Comparison of ENCODE assay signal across 19 cellular contexts in the genomic region with DNA sequence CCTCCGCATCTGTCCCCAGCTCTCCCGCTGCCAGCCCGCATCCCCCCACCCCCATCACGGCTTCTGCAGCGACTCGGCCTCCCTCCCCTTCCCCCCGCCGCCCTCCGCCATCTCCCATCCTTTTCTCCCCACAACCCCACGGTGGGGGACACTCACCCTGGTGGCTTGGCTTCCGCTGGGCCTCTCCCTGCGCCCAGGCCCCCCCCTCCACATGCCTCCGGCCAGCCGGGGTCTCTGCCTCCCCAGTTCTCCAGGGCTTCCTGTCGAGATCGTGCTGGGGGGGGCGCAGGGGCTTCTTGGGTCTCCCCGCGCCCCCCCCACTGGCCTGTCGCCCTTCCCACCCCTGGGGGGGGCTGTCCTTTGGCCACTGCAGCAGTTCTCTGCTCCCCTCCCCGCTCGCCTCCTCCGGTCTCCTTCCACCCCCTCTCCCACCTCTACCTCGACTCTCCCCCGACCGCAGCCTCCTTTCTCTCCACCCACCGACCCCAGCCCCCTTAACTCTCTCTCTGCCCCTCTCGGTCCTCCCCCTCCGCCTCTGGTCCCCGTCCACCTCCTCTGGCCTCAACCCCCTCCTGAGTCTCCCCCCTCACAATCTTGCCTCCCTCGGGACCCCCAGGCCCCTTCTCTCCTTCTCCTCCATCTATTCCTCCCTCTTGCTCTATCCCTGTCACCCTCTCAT. TPM values are rescaled to one million over a fixed set of nuclear protein-coding genes. Genes with fewer than 3 reads are reported as not detected.
DNase-seq lines count a peak whose midpoint lies in the region; ATAC-seq and TF ChIP-seq lines count a peak whose summit lies in the region.
"Had no signal": no experiment of that assay in that cellular context is flagged by ENCODE, and none has a peak within 500 bp of the region (broad histone marks: within the 10 kb centered on the region; RNA-seq: fewer than 3 reads in every experiment).

No MANE protein-coding gene starts in this region.

- H3K4me1 ChIP-seq in NT2/D1 (ENCODE audit: insufficient read depth, insufficient read length) = peaks cover 16% of the 10 kb centered on the region
- no peaks in the 10 kb centered on the region for H3K4me1 ChIP-seq in lower lobe of right lung
- H3K4me1 ChIP-seq in spleen = peaks cover 0 to 5% (median 4%) of the 10 kb centered on the region in 6 donors
- peaks cover 0 to 10% (median 4%) of the 10 kb centered on the region in 4 donors for H3K4me1 ChIP-seq in sigmoid colon

- no peak for TF ChIP-seq EP300 in sigmoid colon (IDR thresholded peaks at IDR 0.05)

- ATAC-seq in lower lobe of right lung = no peak
- ATAC-seq: left lung; naive thymus-derived CD4-positive, alpha-beta T cell had no signal

- H3K4me3 ChIP-seq in NT2/D1 (ENCODE audit: insufficient read length, low read depth) (peak overlapping the region; percentile 51), lower lobe of right lung (peak overlapping the region; percentile 27), spleen (no peak overlapping the region), brain microvascular endothelial cell (ENCODE audit: low read depth, low read length) (no peak overlapping the region), sigmoid colon (peak overlapping the region in 2 of 4 donors; percentile 11 to 19)

- H3K36me3 ChIP-seq in NT2/D1 (ENCODE audit: insufficient read depth, insufficient read length, low read length) (peaks cover 11% of the 10 kb centered on the region), lower lobe of right lung (no peaks in the 10 kb centered on the region), spleen (no peaks in the 10 kb centered on the region), brain microvascular endothelial cell (replicated peaks) (no peaks in the 10 kb centered on the region), sigmoid colon (no peaks in the 10 kb centered on the region)
- H3K36me3 ChIP-seq: left lung had no signal

- intact Hi-C loops in lower lobe of right lung (cut with DNase I) = no loop called here
- intact Hi-C loops in spleen (cut with DNase I; ENCODE audit: low total_unique reads) = no loop called here
- intact Hi-C loops in sigmoid colon (cut with DNase I) = no loop called here

- peaks cover 9% of the 10 kb centered on the region for H3K27me3 ChIP-seq in NT2/D1 (ENCODE audit: insufficient read depth, insufficient read length)
- H3K27me3 ChIP-seq in lower lobe of right lung (ENCODE audit: low read depth) = peaks cover 54% of the 10 kb centered on the region
- H3K27me3 ChIP-seq in spleen (replicated peaks in 1 of 7) = peaks cover 0 to 89% (median 25%) of the 10 kb centered on the region in 7 donors
- peaks cover 25% of the 10 kb centered on the region for H3K27me3 ChIP-seq in brain microvascular endothelial cell (replicated peaks)
- peaks cover 10 to 77% (median 49%) of the 10 kb centered on the region in 3 donors for H3K27me3 ChIP-seq in sigmoid colon

- TF ChIP-seq POLR2A in spleen (IDR thresholded peaks at IDR 0.05) = no peak
- TF ChIP-seq POLR2A in sigmoid colon (IDR thresholded peaks at IDR 0.05) = no peak

- H3K9me3 ChIP-seq in NT2/D1 (ENCODE audit: insufficient read depth, low read length) (no peaks in the 10 kb centered on the region), lower lobe of right lung (no peaks in the 10 kb centered on the region), spleen (no peaks in the 10 kb centered on the region), sigmoid colon (no peaks in the 10 kb centered on the region)
- H3K9me3 ChIP-seq: left lung had no signal

- peak overlapping the region; percentile 72 for H3K9ac ChIP-seq in NT2/D1 (ENCODE audit: insufficient read length, low read depth)

- in situ Hi-C loops in brain microvascular endothelial cell (cut with HindIII; ENCODE audit: low pct_ligation_motif_present, low sequenced_read_pairs) = no loop called here

- 12 to 29% (median 14%) methylated on average over 25 to 31 of the region's 31 CpGs for WGBS in spleen, 5 donors
- WGBS in sigmoid colon, 2 donors = 10 to 14% methylated on average over 31 of the region's 31 CpGs

- H3K27ac ChIP-seq in lower lobe of right lung (no peak overlapping the region), temporal lobe (ENCODE audit: low read depth, low read length) (peak overlapping the region; percentile 96), spleen (no peak overlapping the region), brain microvascular endothelial cell (no peak overlapping the region), sigmoid colon (no peak overlapping the region)
- H3K27ac ChIP-seq: C4-2B, epithelial cell of prostate, left lung had no signal

- DNase-seq in NT2/D1 (ENCODE audit: low read depth, low spot score) = no peak
- DNase-seq in ecto neural progenitor cell (ENCODE audit: low spot score) = peak; percentile 51
- no peak for DNase-seq in lower lobe of right lung
- DNase-seq in spleen = no peak
- no peak for DNase-seq in brain microvascular endothelial cell
- DNase-seq in SHP77 (lab: John Stamatoyannopoulos, UW) = no peak
- no peak for DNase-seq in sigmoid colon
- DNase-seq: activated CD4-positive, alpha-beta T cell treated with anti-CD3 and anti-CD28 coated beads for 4 hours; DMS53; KG1; left lung; naive thymus-derived CD4-positive, alpha-beta T cell; NCI-H1105 treated with DMSO at 0.1 percent for 48 hours; NK-92 treated with Interleukin-12 subunit alpha and Interleukin-12 subunit beta, amount 100 ng/mL, for 24 hours; stimulated activated naive CD4-positive, alpha-beta T cell; T-helper 9 cell had no signal

- TF ChIP-seq CTCF in lower lobe of right lung (IDR thresholded peaks at IDR 0.05) (no peak), spleen (IDR thresholded peaks at IDR 0.05 in 8 of 11, conservative IDR thresholded peaks at IDR 0.05 in 3 of 11) (no peak), brain microvascular endothelial cell (IDR thresholded peaks at IDR 0.05; ENCODE audit: low read depth, low read length, missing control alignments) (no peak), sigmoid colon (IDR thresholded peaks at IDR 0.05) (no peak)

RNA-seq across cellular contexts. Expression of a gene that starts 17.1 kb away (rescaled TPM):
- 3.9 TPM for total RNA-seq in lower lobe of right lung
- total RNA-seq in temporal lobe = 67.4 TPM
- 1 to 10 TPM in 4 of 7 donors, under 1 TPM in 3; 0.20 to 2.3 (median 1.0) TPM for total RNA-seq in spleen
- polyA plus RNA-seq in spleen = 1 to 10 TPM in 1 of 3 donors, under 1 TPM in 2; 0.30 to 1.0 (median 0.90) TPM
- total RNA-seq in sigmoid colon = 1 to 10 TPM; 2.2 to 2.7 (median 2.4) TPM
- polyA plus RNA-seq in sigmoid colon = 1 to 10 TPM in 1 of 3 donors, under 1 TPM in 1, not detected in 1; 0.23 to 2.8 TPM
- total RNA-seq: naive thymus-derived CD4-positive, alpha-beta T cell had no signal
- polyA plus RNA-seq: naive thymus-derived CD4-positive, alpha-beta T cell had no signal

RNA-seq across cellular contexts. Expression of a gene that starts 37.5 kb away (rescaled TPM):
- total RNA-seq in lower lobe of right lung = not detected
- total RNA-seq in temporal lobe = 0.98 TPM
- total RNA-seq in spleen = not detected
- polyA plus RNA-seq in spleen = not detected
- total RNA-seq in sigmoid colon = not detected
- not detected for polyA plus RNA-seq in sigmoid colon
- total RNA-seq: left lung; naive thymus-derived CD4-positive, alpha-beta T cell had no signal
- polyA plus RNA-seq: naive thymus-derived CD4-positive, alpha-beta T cell had no signal

RNA-seq across cellular contexts. Expression of a gene that starts 40.2 kb away (rescaled TPM):
- total RNA-seq in lower lobe of right lung (40.4 TPM), temporal lobe (6.1 TPM), spleen (10 to 100 TPM; 21.4 to 32.1 (median 29.0) TPM), sigmoid colon (10 to 100 TPM; 23.5 to 47.9 (median 33.7) TPM)
- polyA plus RNA-seq in spleen (10 to 100 TPM; 39.2 to 54.3 (median 42.4) TPM), sigmoid colon (10 to 100 TPM; 55.3 to 85.1 (median 65.7) TPM)

Comparison
In these comparisons a context has a peak if more than half of its experiments do, and no peak if none do; other contexts are left out.
1. H3K4me3 ChIP-seq: peak in NT2/D1 (single experiment) and lower lobe of right lung (single experiment); none in spleen (0 of 8) and brain microvascular endothelial cell (single experiment).
2. RNA of a gene that starts 17.1 kb away (total RNA-seq): 67.4 TPM in temporal lobe (single experiment); 3.9 TPM in lower lobe of right lung (single experiment), 2.2 to 2.7 TPM in sigmoid colon and 0.20 to 2.3 TPM in spleen; every median in the first group is over 10 times any median in the second.